ENCODE assay signal across 11 cellular contexts in the genomic region with DNA sequence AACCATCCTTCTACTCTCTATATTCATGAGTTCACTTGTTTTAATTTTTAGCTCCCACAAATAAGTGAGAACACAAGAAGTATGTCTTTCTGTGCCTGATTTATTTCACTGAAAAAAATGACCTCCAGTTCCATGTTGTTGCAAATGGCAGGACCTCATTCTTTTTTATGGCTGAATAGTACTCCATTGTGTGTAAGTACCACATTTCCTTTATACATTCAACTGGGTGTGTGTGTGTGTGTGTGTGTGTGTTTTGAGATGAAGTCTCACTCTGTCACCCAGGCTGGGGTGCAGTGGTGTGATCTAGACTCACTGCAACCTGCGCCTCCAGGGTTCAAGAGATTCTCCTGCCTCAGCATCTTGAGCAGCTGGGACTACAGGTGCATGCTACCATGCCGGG. TPM values are rescaled to one million over a fixed set of nuclear protein-coding genes. Genes with fewer than 3 reads are reported as not detected.
"Had no signal": no experiment of that assay in that cellular context is flagged by ENCODE, and none has a peak within 500 bp of the region (broad histone marks: within the 10 kb centered on the region; RNA-seq: fewer than 3 reads in every experiment).

No MANE protein-coding gene starts in this region.

- H3K4me2 ChIP-seq: GM23338 had no signal

- FAIRE-seq: H1, H54 had no signal

- ATAC-seq: GM23338, HCT116 had no signal

- H3K4me3 ChIP-seq: GM23248, GM23338, HAP-1 had no signal

- H3K9me3 ChIP-seq: HAP-1 had no signal

- H3K9ac ChIP-seq: GM23248 had no signal

- DNase-seq: GM23248, GOT3, H7, H9, HCEC 1CT, HFFc6 had no signal

- H3K36me3 ChIP-seq: HAP-1 had no signal

- H3K27ac ChIP-seq: GM23248 had no signal

- H2AFZ ChIP-seq: GM23248, GM23338 had no signal

RNA-seq across cellular contexts. Expression of a gene that starts 41.2 kb away (rescaled TPM):
- total RNA-seq: GM23248, HFFc6 had no signal
- polyA plus RNA-seq: GM23248 had no signal
